18 cellular contexts compared by ENCODE assay signal in genomic region chr1:119816407-119816806, GRCh38. TPM values are rescaled to one million over a fixed set of nuclear protein-coding genes. Genes with fewer than 3 reads are reported as not detected.
DNase-seq lines count a peak whose midpoint lies in the region; ATAC-seq, FAIRE-seq and TF ChIP-seq lines count a peak whose summit lies in the region.
"Had no signal": no experiment of that assay in that cellular context is flagged by ENCODE, and none has a peak within 500 bp of the region (broad histone marks: within the 10 kb centered on the region; RNA-seq: fewer than 3 reads in every experiment).

No MANE protein-coding gene starts in this region.

- H3K4me3 Mint-ChIP-seq in WTC11 = no peak overlapping the region
- H3K4me3 Mint-ChIP-seq: activated CD4-positive, alpha-beta T cell treated with anti-CD3 and anti-CD28 coated beads, Interleukin-2, amount 10 ng/mL, durations not matched to agents 24 days and 14 days; activated T-cell treated with anti-CD3 and anti-CD28 coated beads, Interleukin-2, amount 50 U/mL, for 4 hours; stimulated activated naive CD8-positive, alpha-beta T cell treated with anti-CD3 and anti-CD28 coated beads, Interleukin-15, amount 100 ng/mL, for 72 hours had no signal

- POLR2A ChIA-PET in WTC11 (lab: Charles Lee) = no interaction called here

- no peak overlapping the region for H4K91ac ChIP-seq in mesenchymal stem cell (ENCODE audit: low read length)

- no peaks in the 10 kb centered on the region for H3K4me1 Mint-ChIP-seq in WTC11
- H3K4me1 Mint-ChIP-seq: activated CD4-positive, alpha-beta T cell treated with anti-CD3 and anti-CD28 coated beads, Interleukin-2, amount 10 ng/mL, durations not matched to agents 24 days and 14 days; stimulated activated naive CD8-positive, alpha-beta T cell treated with anti-CD3 and anti-CD28 coated beads, Interleukin-15, amount 100 ng/mL, for 72 hours had no signal

- no peak overlapping the region for H2BK5ac ChIP-seq in mesenchymal stem cell (ENCODE audit: low read depth, low read length, poor library complexity, severe bottlenecking)

- WGBS in mesenchymal stem cell = 57% methylated on average over 2 of the region's 2 CpGs

- H3K36me3 Mint-ChIP-seq in WTC11 = no peaks in the 10 kb centered on the region

- no peak overlapping the region for H2AK5ac ChIP-seq in mesenchymal stem cell (ENCODE audit: low read length, severe bottlenecking)

- H3K36me3 ChIP-seq in bronchial epithelial cell (ENCODE audit: control insufficient read depth, insufficient read depth, low read length) (no peaks in the 10 kb centered on the region), mesenchymal stem cell (ENCODE audit: control insufficient read depth in 1 of 2, insufficient read depth in 2 of 2, low read depth in 1 of 2, low read length in 2 of 2) (no peaks in the 10 kb centered on the region)
- H3K36me3 ChIP-seq: pancreas had no signal

- H2BK12ac ChIP-seq in mesenchymal stem cell (ENCODE audit: low read length in 2 of 2) = no peak overlapping the region

- no peaks in the 10 kb centered on the region for H3K27me3 ChIP-seq in bronchial epithelial cell (ENCODE audit: control insufficient read depth, insufficient read depth, low read length)
- H3K27me3 ChIP-seq in mesenchymal stem cell (ENCODE audit: control insufficient read depth in 1 of 2, insufficient read depth in 1 of 2, low read length in 2 of 2) = peaks cover 0 to 4% of the 10 kb centered on the region in 2 experiments
- H3K27me3 ChIP-seq: pancreas had no signal

- no peak for FAIRE-seq in bronchial epithelial cell (lab: Jason Lieb, UNC)
- FAIRE-seq: pancreas had no signal

- H3K27ac ChIP-seq in mesenchymal stem cell (ENCODE audit: low read length, poor library complexity, severe bottlenecking) = peak overlapping the region; percentile 10
- H3K27ac ChIP-seq: pancreas had no signal

- H3K18ac ChIP-seq in mesenchymal stem cell (ENCODE audit: low read depth in 1 of 2, low read length in 2 of 2) = no peak overlapping the region

- H3K4me1 ChIP-seq in mesenchymal stem cell (ENCODE audit: control insufficient read depth, insufficient read depth, low read depth, low read length) = peaks cover 3% of the 10 kb centered on the region
- H3K4me1 ChIP-seq: pancreas had no signal

- no peak overlapping the region for H3K4me2 ChIP-seq in mesenchymal stem cell (ENCODE audit: low read length, poor library complexity, severe bottlenecking)

- CTCF ChIA-PET in WTC11 (lab: Charles Lee) = interaction anchor here (1.1 to 1.4 kb wide), 3 partner anchors 10 to 169 kb away, joined by 3 to 9 read pairs (median 5); partner anchors contain the start of gene ZNF697

- H3K27me3 Mint-ChIP-seq in WTC11 (ENCODE audit: low read depth) = no peaks in the 10 kb centered on the region; the same call in 1 of the 2 replicates

- no peak overlapping the region for H2BK120ac ChIP-seq in mesenchymal stem cell (ENCODE audit: low read depth, low read length)

- no peaks in the 10 kb centered on the region for H3K9me3 Mint-ChIP-seq in WTC11
- H3K9me3 Mint-ChIP-seq: activated T-cell treated with anti-CD3 and anti-CD28 coated beads, Interleukin-2, amount 50 U/mL, for 4 hours; stimulated activated naive CD8-positive, alpha-beta T cell treated with anti-CD3 and anti-CD28 coated beads, Interleukin-15, amount 100 ng/mL, for 72 hours had no signal

- no peaks in the 10 kb centered on the region for H3K9me3 ChIP-seq in mesenchymal stem cell (ENCODE audit: control insufficient read depth, low read length)
- H3K9me3 ChIP-seq: pancreas had no signal

- TF ChIP-seq CTCF in bronchial epithelial cell (IDR thresholded peaks at IDR 0.05; ENCODE audit: insufficient read depth, low read length, severe bottlenecking) (no peak), WTC11 (IDR thresholded peaks at IDR 0.05) (no peak)

- H3K79me1 ChIP-seq in mesenchymal stem cell (replicated peaks; ENCODE audit: low read length, poor library complexity, severe bottlenecking) = no peaks in the 10 kb centered on the region

- DNase-seq in COLO829 (ENCODE audit: low spot score) (peak; percentile 26), HuH-7 (ENCODE audit: low spot score) (peak; percentile 36), bronchial epithelial cell (ENCODE audit: low read depth) (peak; percentile 48), mesenchymal stem cell (peak; percentile 45), WTC11 (ENCODE audit: low spot score) (no peak), cerebellar cortex (ENCODE audit: low spot score) (no peak)
- DNase-seq: activated CD4-positive, alpha-beta T cell treated with anti-CD3 and anti-CD28 coated beads, Interleukin-2, amount 10 ng/mL, durations not matched to agents 24 days and 14 days; activated T-cell treated with anti-CD3 and anti-CD28 coated beads, Interleukin-2, amount 50 U/mL, for 4 hours; amygdala; Kasumi-1; midbrain; NCI-H187 treated with DMSO at 0.1 percent for 48 hours; NCI-H524 treated with DMSO at 0.1 percent for 48 hours; pancreas; stimulated activated naive CD8-positive, alpha-beta T cell treated with anti-CD3 and anti-CD28 coated beads, Interleukin-15, amount 100 ng/mL, for 72 hours had no signal

- no peak overlapping the region for H3K23ac ChIP-seq in mesenchymal stem cell (ENCODE audit: low read length in 2 of 2)

- H2AFZ ChIP-seq in mesenchymal stem cell (ENCODE audit: low read depth, low read length) = no peak overlapping the region

- no peak overlapping the region for H2BK15ac ChIP-seq in mesenchymal stem cell (ENCODE audit: low read depth, poor library complexity, severe bottlenecking)

- H4K8ac ChIP-seq in mesenchymal stem cell (ENCODE audit: low read length) = no peak overlapping the region

- no peak for ATAC-seq in HG02678 (IDR thresholded peaks at IDR 0.05; ENCODE audit: unreplicated experiment)
- no peak for ATAC-seq in WTC11
- no peak for ATAC-seq in HG02870 (IDR thresholded peaks at IDR 0.05; ENCODE audit: unreplicated experiment)
- ATAC-seq: activated T-cell treated with anti-CD3 and anti-CD28 coated beads, Interleukin-2, amount 50 U/mL, for 4 hours; stimulated activated naive CD8-positive, alpha-beta T cell treated with anti-CD3 and anti-CD28 coated beads, Interleukin-15, amount 100 ng/mL, for 72 hours had no signal

- no peak overlapping the region for H3K14ac ChIP-seq in mesenchymal stem cell (ENCODE audit: low read length in 2 of 2)

- no peak overlapping the region for H3K9ac ChIP-seq in mesenchymal stem cell (ENCODE audit: low read length)

- no peak overlapping the region for H3K4ac ChIP-seq in mesenchymal stem cell (ENCODE audit: low read depth in 1 of 2, low read length in 2 of 2)

- H3K27ac Mint-ChIP-seq in WTC11 = no peak overlapping the region
- H3K27ac Mint-ChIP-seq: activated CD4-positive, alpha-beta T cell treated with anti-CD3 and anti-CD28 coated beads, Interleukin-2, amount 10 ng/mL, durations not matched to agents 24 days and 14 days; stimulated activated naive CD8-positive, alpha-beta T cell treated with anti-CD3 and anti-CD28 coated beads, Interleukin-15, amount 100 ng/mL, for 72 hours had no signal

- H3K4me3 ChIP-seq in bronchial epithelial cell (ENCODE audit: low read depth, low read length) (no peak overlapping the region), mesenchymal stem cell (ENCODE audit: insufficient read depth in 1 of 2, low read depth in 1 of 2, low read length in 2 of 2) (no peak overlapping the region)
- H3K4me3 ChIP-seq: pancreas had no signal

TF ChIP-seq in WTC11, 78 proteins besides CTCF, POLR2A, EP300 and RAD21 (continues in another document):
- TF ChIP-seq USF1 (CRISPR knock-in tag; IDR thresholded peaks at IDR 0.05) (no peak), ZNF671 (CRISPR knock-in tag; IDR thresholded peaks at IDR 0.05) (no peak), SP1 (CRISPR knock-in tag; conservative IDR thresholded peaks at IDR 0.05) (no peak), GABPB1 (CRISPR knock-in tag; IDR thresholded peaks at IDR 0.05) (no peak), CREM (CRISPR knock-in tag; IDR thresholded peaks at IDR 0.05) (no peak), ELF4 (CRISPR knock-in tag; IDR thresholded peaks at IDR 0.05; ENCODE audit: low read depth) (no peak), IRF1 (CRISPR knock-in tag; IDR thresholded peaks at IDR 0.05) (no peak), IRF2 (CRISPR knock-in tag; IDR thresholded peaks at IDR 0.05; ENCODE audit: borderline replicate concordance, low read depth) (no peak), MYBL2 (CRISPR knock-in tag; IDR thresholded peaks at IDR 0.05) (no peak), ZNF423 (CRISPR knock-in tag; IDR thresholded peaks at IDR 0.05) (no peak), NFATC4 (CRISPR knock-in tag; IDR thresholded peaks at IDR 0.05) (no peak), HMGA2 (CRISPR knock-in tag; IDR thresholded peaks at IDR 0.05) (no peak)

RNA-seq across cellular contexts. Expression of gene REG4, which starts 5.1 kb away (rescaled TPM):
- not detected in 2 replicates for total RNA-seq in bronchial epithelial cell
- polyA plus RNA-seq in mesenchymal stem cell (2013, experiment 1 of 2) = not detected
- not detected for polyA plus RNA-seq in mesenchymal stem cell (2013, experiment 2 of 2)
- 0.11 to 0.31 TPM in 2 of 3 replicates, not detected in the other for total RNA-seq in WTC11 (2021)
- total RNA-seq: T-helper 2 cell treated with Interferon-gamma antibody and Interleukin-4, amounts not matched to agents 100 ng/mL and 5 ng/mL, for 36 hours had no signal

RNA-seq across cellular contexts. Expression of gene HMGCS2, which starts 47.7 kb away (rescaled TPM):
- 0.26 and 0.38 TPM in 2 replicates for total RNA-seq in bronchial epithelial cell
- polyA plus RNA-seq in mesenchymal stem cell (2013, experiment 1 of 2) = not detected
- polyA plus RNA-seq in mesenchymal stem cell (2013, experiment 2 of 2) = not detected
- 0.24 to 0.69 TPM (median 0.41 TPM) in 3 replicates for total RNA-seq in WTC11 (2021)
- total RNA-seq: activated CD4-positive, alpha-beta T cell treated with anti-CD3 and anti-CD28 coated beads, Interleukin-2, amount 10 ng/mL, durations not matched to agents 24 days and 14 days; T-helper 2 cell treated with Interferon-gamma antibody and Interleukin-4, amounts not matched to agents 100 ng/mL and 5 ng/mL, for 36 hours had no signal

Comparison
In these comparisons a context has a peak if more than half of its experiments do, and no peak if none do; other contexts are left out.
1. DNase-seq: peak in COLO829 (single experiment), HuH-7 (single experiment), bronchial epithelial cell (single experiment) and mesenchymal stem cell (single experiment); none in WTC11 (single experiment) and cerebellar cortex (single experiment).